In the genomic region with DNA sequence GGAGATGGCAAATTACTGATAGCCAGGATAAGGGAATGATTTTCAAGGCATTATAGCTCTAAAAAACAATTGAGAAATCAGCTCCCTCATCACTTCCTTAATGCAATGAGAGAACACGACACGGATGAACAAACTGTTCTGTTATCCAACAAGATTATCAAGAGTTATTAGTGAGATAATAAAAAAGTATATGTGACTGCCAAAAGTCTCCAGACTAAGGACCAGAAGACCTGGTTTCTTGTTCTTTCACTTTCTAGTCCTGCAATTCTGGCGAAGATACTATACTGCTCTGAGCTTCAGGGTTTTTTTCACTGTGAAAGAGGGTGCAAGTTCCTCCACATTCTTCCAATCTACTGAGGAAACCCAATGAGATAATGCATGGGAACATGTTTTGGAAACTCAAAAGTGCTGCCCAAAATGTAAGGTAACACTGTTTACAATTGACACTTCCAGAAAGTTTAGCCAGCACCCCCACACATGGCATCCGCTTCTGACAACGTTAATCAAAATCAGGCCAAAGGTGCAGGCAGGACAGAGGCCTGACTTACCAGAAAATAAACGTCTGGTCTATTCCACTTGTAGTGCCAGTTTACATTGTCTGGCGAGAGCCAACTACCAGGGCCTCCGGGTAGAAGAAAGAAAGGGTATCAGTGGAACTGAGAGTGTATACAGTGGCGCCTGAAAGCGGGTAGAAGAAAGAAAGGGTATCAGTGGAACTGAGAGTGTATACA, we compare ENCODE assay signal across 8 cellular contexts. TPM values are rescaled to one million over a fixed set of nuclear protein-coding genes. Genes with fewer than 3 reads are reported as not detected.
DNase-seq lines count a peak whose midpoint lies in the region; ATAC-seq, FAIRE-seq and TF ChIP-seq lines count a peak whose summit lies in the region.

No MANE protein-coding gene starts in this region.

- H3K9me2 ChIP-seq in SK-N-SH, result no peaks in the 10 kb centered on the region

- no peak for ATAC-seq in SK-N-SH treated with all-trans-retinoic acid at 6 μM for 48 hours
- no peak for ATAC-seq in activated T-cell treated with anti-CD3 and anti-CD28 coated beads, Interleukin-2, amount 50 U/mL, for 4 hours

- no peak overlapping the region; the same call in 1 of the 2 replicates for H3K4me2 ChIP-seq in SK-N-SH

- TF ChIP-seq RAD21 in SK-N-SH (IDR thresholded peaks at IDR 0.05; ENCODE audit: low read length), result no peak

- H3K36me3 Mint-ChIP-seq in activated T-cell treated with anti-CD3 and anti-CD28 coated beads, Interleukin-2, amount 50 U/mL, for 4 hours (ENCODE audit: insufficient read depth), result peaks cover 16% of the 10 kb centered on the region

- no peaks in the 10 kb centered on the region for H3K9me3 ChIP-seq in SK-N-SH
- no peaks in the 10 kb centered on the region for H3K9me3 ChIP-seq in kidney (ENCODE audit: control insufficient read depth in 1 of 2, low read length in 2 of 2)

- H3K4me1 Mint-ChIP-seq in activated T-cell treated with anti-CD3 and anti-CD28 coated beads, Interleukin-2, amount 50 U/mL, for 4 hours (ENCODE audit: low read depth), result peaks cover 29% of the 10 kb centered on the region

- H3K4me1 ChIP-seq in SK-N-SH (ENCODE audit: control insufficient read depth in 1 of 2, insufficient read depth in 2 of 2, low read depth in 1 of 2, low read length in 1 of 2), result peaks cover 0 to 9% of the 10 kb centered on the region in 2 experiments; a peak in 1 of 4 replicates
- H3K4me1 ChIP-seq in kidney (ENCODE audit: control insufficient read depth in 1 of 2, insufficient read depth in 1 of 2, low read depth in 1 of 2, low read length in 2 of 2), result peaks cover 7 to 16% of the 10 kb centered on the region in 2 donors

- H3K4me3 ChIP-seq in SK-N-SH (ENCODE audit: low read depth in 2 of 2, low read length in 1 of 2), result no peak overlapping the region
- H3K4me3 ChIP-seq in kidney (ENCODE audit: low read length in 2 of 2), result peak overlapping the region; percentile 7 to 73

- H3K9ac ChIP-seq in SK-N-SH (no peak overlapping the region), kidney (ENCODE audit: low read length in 2 of 2) (peak overlapping the region in 1 of 2 donors; percentile 72)

- H3K27me3 ChIP-seq in SK-N-SH (ENCODE audit: insufficient read depth), result peaks cover 6% of the 10 kb centered on the region; the same call in 1 of the 2 replicates

- peak overlapping the region; percentile 73 for H3K4me3 Mint-ChIP-seq in activated T-cell treated with anti-CD3 and anti-CD28 coated beads, Interleukin-2, amount 50 U/mL, for 4 hours

- no peak for TF ChIP-seq EP300 in SK-N-SH (IDR thresholded peaks at IDR 0.05; ENCODE audit: borderline replicate concordance in 1 of 2, low read depth in 1 of 2, low read length in 1 of 2)

- WGBS in SK-N-SH (ENCODE audit: low lambda C conversion rate), result 48% methylated on average over 10 of the region's 10 CpGs

- no peaks in the 10 kb centered on the region for H4K20me1 ChIP-seq in SK-N-SH (ENCODE audit: insufficient read depth)

- TF ChIP-seq CTCF in SK-N-SH (IDR thresholded peaks at IDR 0.05) (no peak), kidney (IDR thresholded peaks at IDR 0.05; ENCODE audit: borderline replicate concordance, extremely low read depth, insufficient read depth) (no peak)

- DNase-seq in SK-N-SH, result no peak
- no peak for DNase-seq in activated T-cell treated with anti-CD3 and anti-CD28 coated beads, Interleukin-2, amount 50 U/mL, for 4 hours
- no peak for DNase-seq in kidney
- peak; percentile 23 for DNase-seq in superior temporal gyrus (ENCODE audit: extremely low spot score)
- DNase-seq in hypothalamus (lab: John Stamatoyannopoulos, UW), result no peak
- no peak for DNase-seq in cortex of kidney (lab: John Stamatoyannopoulos, UW)
- no peak for DNase-seq in NCI-H2171 treated with DMSO at 0.1 percent for 48 hours (lab: John Stamatoyannopoulos, UW)

- H3K36me3 ChIP-seq in SK-N-SH (replicated peaks in 1 of 2; ENCODE audit: control insufficient read depth in 1 of 2, insufficient read depth in 2 of 2, low read length in 1 of 2) (no peaks in the 10 kb centered on the region), kidney (ENCODE audit: control insufficient read depth in 1 of 2, insufficient read depth in 2 of 2, low read length in 2 of 2) (no peaks in the 10 kb centered on the region)

- H3F3A ChIP-seq in SK-N-SH (replicated peaks; ENCODE audit: insufficient read depth), result no peaks in the 10 kb centered on the region

- no peak for FAIRE-seq in kidney (lab: Jason Lieb, UNC)

- POLR2A ChIA-PET in SK-N-SH (lab: Yijun Ruan, JAX), result no interaction called here

- H3K79me2 ChIP-seq in SK-N-SH (ENCODE audit: insufficient read depth), result no peaks in the 10 kb centered on the region

- CTCF ChIA-PET in SK-N-SH (lab: Yijun Ruan, JAX), result interaction anchor here (0.7 kb wide), 1 partner anchor 10 kb away, joined by 3 read pairs; no protein-coding TSS in a partner anchor

- H3K27ac ChIP-seq in SK-N-SH (ENCODE audit: low read depth in 2 of 2, low read length in 1 of 2) (no peak overlapping the region), kidney (ENCODE audit: low read depth in 2 of 2, low read length in 2 of 2) (peak overlapping the region in 1 of 2 donors; percentile 26)

- intact Hi-C loops in kidney (cut with DNase I), result no loop called here

- H3K27me3 Mint-ChIP-seq in activated T-cell treated with anti-CD3 and anti-CD28 coated beads, Interleukin-2, amount 50 U/mL, for 4 hours (ENCODE audit: low read depth), result no peaks in the 10 kb centered on the region

- H2AFZ ChIP-seq in SK-N-SH (ENCODE audit: low read depth), result peak overlapping the region; percentile 21; the same call in 1 of the 2 replicates

- H3K9me3 Mint-ChIP-seq in activated T-cell treated with anti-CD3 and anti-CD28 coated beads, Interleukin-2, amount 50 U/mL, for 4 hours, result no peaks in the 10 kb centered on the region

TF ChIP-seq in SK-N-SH, 30 proteins besides CTCF, POLR2A, EP300 and RAD21 (continues in another document):
- TF ChIP-seq GABPA (IDR thresholded peaks at IDR 0.05; ENCODE audit: low read depth) (no peak), ELF1 (IDR thresholded peaks at IDR 0.05) (no peak), RCOR1 (IDR thresholded peaks at IDR 0.05; ENCODE audit: low read length) (no peak), FOSL2 (IDR thresholded peaks at IDR 0.05; ENCODE audit: borderline replicate concordance, low read depth) (no peak), JUND (IDR thresholded peaks at IDR 0.05) (no peak), SMC3 (IDR thresholded peaks at IDR 0.05; ENCODE audit: low read depth, low read length) (no peak), TCF12 (IDR thresholded peaks at IDR 0.05) (no peak), FOXM1 (IDR thresholded peaks at IDR 0.05; ENCODE audit: low read depth) (no peak), GATA2 (CRISPR knock-in tag; IDR thresholded peaks at IDR 0.05) (no peak), EZH2phosphoT487 (IDR thresholded peaks at IDR 0.05; ENCODE audit: borderline replicate concordance, low read depth) (no peak)
- TF ChIP-seq, protein P1, sequence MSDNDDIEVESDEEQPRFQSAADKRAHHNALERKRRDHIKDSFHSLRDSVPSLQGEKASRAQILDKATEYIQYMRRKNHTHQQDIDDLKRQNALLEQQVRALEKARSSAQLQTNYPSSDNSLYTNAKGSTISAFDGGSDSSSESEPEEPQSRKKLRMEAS (IDR thresholded peaks at IDR 0.05; ENCODE audit: low read depth), result no peak
- TF ChIP-seq, protein P2, sequence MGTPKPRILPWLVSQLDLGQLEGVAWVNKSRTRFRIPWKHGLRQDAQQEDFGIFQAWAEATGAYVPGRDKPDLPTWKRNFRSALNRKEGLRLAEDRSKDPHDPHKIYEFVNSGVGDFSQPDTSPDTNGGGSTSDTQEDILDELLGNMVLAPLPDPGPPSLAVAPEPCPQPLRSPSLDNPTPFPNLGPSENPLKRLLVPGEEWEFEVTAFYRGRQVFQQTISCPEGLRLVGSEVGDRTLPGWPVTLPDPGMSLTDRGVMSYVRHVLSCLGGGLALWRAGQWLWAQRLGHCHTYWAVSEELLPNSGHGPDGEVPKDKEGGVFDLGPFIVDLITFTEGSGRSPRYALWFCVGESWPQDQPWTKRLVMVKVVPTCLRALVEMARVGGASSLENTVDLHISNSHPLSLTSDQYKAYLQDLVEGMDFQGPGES (IDR thresholded peaks at IDR 0.05; ENCODE audit: low read depth, low read length), result no peak

TF ChIP-seq in SK-N-SH treated with all-trans-retinoic acid at 6 μM for 48 hours, 23 proteins besides CTCF, POLR2A, EP300 and RAD21:
- no peak for TF ChIP-seq PPARA (CRISPR knock-in tag; IDR thresholded peaks at IDR 0.05; ENCODE audit: borderline replicate concordance)
- TF ChIP-seq RARB (CRISPR knock-in tag; IDR thresholded peaks at IDR 0.05), result no peak
- TF ChIP-seq ZNF70 (CRISPR knock-in tag; IDR thresholded peaks at IDR 0.05), result no peak
- TF ChIP-seq OSR1 (CRISPR knock-in tag; IDR thresholded peaks at IDR 0.05), result no peak
- no peak for TF ChIP-seq ZFP30 (CRISPR knock-in tag; IDR thresholded peaks at IDR 0.05)
- TF ChIP-seq ZNF565 (CRISPR knock-in tag; conservative IDR thresholded peaks at IDR 0.05; ENCODE audit: low read depth), result no peak
- TF ChIP-seq TCF4 (CRISPR knock-in tag; IDR thresholded peaks at IDR 0.05; ENCODE audit: borderline replicate concordance), result no peak
- no peak for TF ChIP-seq BACH2 (CRISPR knock-in tag; IDR thresholded peaks at IDR 0.05; ENCODE audit: borderline replicate concordance)
- no peak for TF ChIP-seq ZFP3 (CRISPR knock-in tag; IDR thresholded peaks at IDR 0.05)
- TF ChIP-seq ZC3H10 (CRISPR knock-in tag; IDR thresholded peaks at IDR 0.05), result no peak
- no peak for TF ChIP-seq ZNF8 (CRISPR knock-in tag; IDR thresholded peaks at IDR 0.05)
- no peak for TF ChIP-seq SNAI2 (CRISPR knock-in tag; IDR thresholded peaks at IDR 0.05)
- TF ChIP-seq, protein P3, sequence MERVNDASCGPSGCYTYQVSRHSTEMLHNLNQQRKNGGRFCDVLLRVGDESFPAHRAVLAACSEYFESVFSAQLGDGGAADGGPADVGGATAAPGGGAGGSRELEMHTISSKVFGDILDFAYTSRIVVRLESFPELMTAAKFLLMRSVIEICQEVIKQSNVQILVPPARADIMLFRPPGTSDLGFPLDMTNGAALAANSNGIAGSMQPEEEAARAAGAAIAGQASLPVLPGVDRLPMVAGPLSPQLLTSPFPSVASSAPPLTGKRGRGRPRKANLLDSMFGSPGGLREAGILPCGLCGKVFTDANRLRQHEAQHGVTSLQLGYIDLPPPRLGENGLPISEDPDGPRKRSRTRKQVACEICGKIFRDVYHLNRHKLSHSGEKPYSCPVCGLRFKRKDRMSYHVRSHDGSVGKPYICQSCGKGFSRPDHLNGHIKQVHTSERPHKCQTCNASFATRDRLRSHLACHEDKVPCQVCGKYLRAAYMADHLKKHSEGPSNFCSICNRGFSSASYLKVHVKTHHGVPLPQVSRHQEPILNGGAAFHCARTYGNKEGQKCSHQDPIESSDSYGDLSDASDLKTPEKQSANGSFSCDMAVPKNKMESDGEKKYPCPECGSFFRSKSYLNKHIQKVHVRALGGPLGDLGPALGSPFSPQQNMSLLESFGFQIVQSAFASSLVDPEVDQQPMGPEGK (CRISPR knock-in tag; IDR thresholded peaks at IDR 0.05; ENCODE audit: borderline replicate concordance), result no peak

RNA-seq across cellular contexts. Expression of a gene that starts 35.6 kb away (rescaled TPM):
- polyA plus RNA-seq in SK-N-SH (2012; rRNA removed), result 14.6 and 19.7 TPM in 2 replicates
- polyA plus RNA-seq in SK-N-SH (2012; cell fraction: cytosol; rRNA removed), result 10.2 and 12.0 TPM in 2 replicates
- 30.6 and 31.7 TPM in 2 replicates for polyA plus RNA-seq in SK-N-SH (2012; cell fraction: nucleus; rRNA removed)
- total RNA-seq in activated T-cell treated with anti-CD3 and anti-CD28 coated beads, Interleukin-2, amount 50 U/mL, for 4 hours, result 1 to 10 TPM in 2 of 3 donors, under 1 TPM in 1; 0.87 to 9.3 (median 3.6) TPM
- total RNA-seq in kidney, result 40.2 TPM
- polyA plus RNA-seq in kidney (ENCODE audit: insufficient read depth, low read depth, low replicate concordance), result 34.5 TPM

Comparison
In these comparisons a context has a peak if more than half of its experiments do, and no peak if none do; other contexts are left out.
1. H3K4me3 ChIP-seq: peak in kidney (2 of 2); none in SK-N-SH (0 of 2).